In genomic region chr9:120928015-120928719, GRCh38 we compare ENCODE assay signal across 8 cellular contexts. TPM values are rescaled to one million over a fixed set of nuclear protein-coding genes. Genes with fewer than 3 reads are reported as not detected.
A peak's percentile ranks its signal among the peaks of the same experiment; 100 is the strongest.
DNase-seq lines count a peak whose midpoint lies in the region; ATAC-seq and TF ChIP-seq lines count a peak whose summit lies in the region.

No MANE protein-coding gene starts in this region.

- no peaks in the 10 kb centered on the region; the same call in 1 of the 2 replicates for H3K36me3 ChIP-seq in OCI-LY1 (ENCODE audit: insufficient read depth, low read length)
- H3K36me3 ChIP-seq in lower lobe of right lung, result no peaks in the 10 kb centered on the region
- H3K36me3 ChIP-seq in thoracic aorta, result no peaks in the 10 kb centered on the region

- peaks cover 76% of the 10 kb centered on the region for H3K4me1 ChIP-seq in OCI-LY1 (ENCODE audit: insufficient read depth, low read length, severe bottlenecking)
- H3K4me1 ChIP-seq in lower lobe of right lung, result peaks cover 39% of the 10 kb centered on the region
- H3K4me1 ChIP-seq in thoracic aorta (ENCODE audit: control insufficient read depth in 1 of 2, low read depth in 2 of 2), result peaks cover 55 to 94% of the 10 kb centered on the region in 2 donors

- DNase-seq in choroid plexus epithelial cell (ENCODE audit: low read depth) (no peak), lower lobe of right lung (peak; percentile 69), thoracic aorta (ENCODE audit: low spot score) (no peak), NAMALWA (ENCODE audit: low spot score) (no peak), HUDEP-2 (lab: John Stamatoyannopoulos, UW; ENCODE audit: unreplicated experiment in 76 of 76) (no peak)

- H3K9me2 ChIP-seq in OCI-LY1 (ENCODE audit: low read depth, low read length), result no peaks in the 10 kb centered on the region

- TF ChIP-seq CTCF in OCI-LY1 (IDR thresholded peaks at IDR 0.05; ENCODE audit: low read length) (no peak), choroid plexus epithelial cell (conservative IDR thresholded peaks at IDR 0.05; ENCODE audit: low read depth, low read length) (no peak), lower lobe of right lung (IDR thresholded peaks at IDR 0.05) (no peak), thoracic aorta (IDR thresholded peaks at IDR 0.05) (no peak)

- H3K4me2 ChIP-seq in OCI-LY1 (ENCODE audit: low read length), result peak overlapping the region; percentile 86

- no peaks in the 10 kb centered on the region for H3K9me3 ChIP-seq in OCI-LY1 (ENCODE audit: low read length)
- no peaks in the 10 kb centered on the region for H3K9me3 ChIP-seq in lower lobe of right lung
- no peaks in the 10 kb centered on the region for H3K9me3 ChIP-seq in thoracic aorta

- no peaks in the 10 kb centered on the region for H4K20me1 ChIP-seq in OCI-LY1 (ENCODE audit: insufficient read depth, low read length)

- H3K27me3 ChIP-seq in OCI-LY1 (ENCODE audit: insufficient read depth, low read length) (no peaks in the 10 kb centered on the region), lower lobe of right lung (ENCODE audit: low read depth) (no peaks in the 10 kb centered on the region), thoracic aorta (replicated peaks; ENCODE audit: insufficient read depth) (no peaks in the 10 kb centered on the region)

- peak overlapping the region; percentile 76 for H3K27ac ChIP-seq in OCI-LY1 (ENCODE audit: low read depth, low read length, poor library complexity, severe bottlenecking)
- peak overlapping the region; percentile 95 for H3K27ac ChIP-seq in lower lobe of right lung
- peak overlapping the region; percentile 96 for H3K27ac ChIP-seq in thoracic aorta

- H3F3A ChIP-seq in OCI-LY1 (ENCODE audit: insufficient read depth, low read length), result peaks cover 7% of the 10 kb centered on the region

- ATAC-seq in lower lobe of right lung, result peak; percentile 65 to 83
- no peak for ATAC-seq in thoracic aorta (ENCODE audit: insufficient number of reproducible peaks, low FRiP score, low read depth)
- no peak for ATAC-seq in GM18519 (IDR thresholded peaks at IDR 0.05; ENCODE audit: low FRiP score, unreplicated experiment)

- intact Hi-C loops in lower lobe of right lung (cut with DNase I), result no loop called here

- peak overlapping the region; percentile 78 for H3K9ac ChIP-seq in OCI-LY1 (ENCODE audit: low read length)

- H3K4me3 ChIP-seq in GM08714 (ENCODE audit: low read length), result peak overlapping the region; percentile 82
- H3K4me3 ChIP-seq in OCI-LY1 (ENCODE audit: low read depth, low read length, poor library complexity, severe bottlenecking), result peak overlapping the region; percentile 62
- H3K4me3 ChIP-seq in choroid plexus epithelial cell (ENCODE audit: low read depth, low read length), result peak overlapping the region; percentile 65
- H3K4me3 ChIP-seq in lower lobe of right lung, result peak overlapping the region; percentile 84
- peak overlapping the region; percentile 80 for H3K4me3 ChIP-seq in thoracic aorta

- no peaks in the 10 kb centered on the region for H3K79me2 ChIP-seq in OCI-LY1 (ENCODE audit: insufficient read depth, low read length)

- H2AFZ ChIP-seq in OCI-LY1 (ENCODE audit: low read length), result no peak overlapping the region

RNA-seq across cellular contexts. Expression of gene TRAF1, which starts 1.6 kb away (rescaled TPM):
- total RNA-seq in lower lobe of right lung (5.8 TPM), thoracic aorta (10 to 100 TPM; 36.4 to 52.5 TPM)

RNA-seq across cellular contexts. Expression of gene PHF19, which starts 51.2 kb away (rescaled TPM):
- total RNA-seq in lower lobe of right lung (24.4 TPM), thoracic aorta (10 to 100 TPM; 47.9 to 81.7 TPM)

Comparison
In these comparisons a context has a peak if more than half of its experiments do, and no peak if none do; other contexts are left out.
1. ATAC-seq: peak in lower lobe of right lung (2 of 2); none in thoracic aorta (single experiment) and GM18519 (single experiment).
2. Peak in every context shown above with its lines, with median percentiles within 50 percentile points of each other: H3K4me3 ChIP-seq and H3K27ac ChIP-seq.